In genomic region chr2:234032301-234032856, GRCh38 we compare ENCODE assay signal across 12 cellular contexts. TPM values are rescaled to one million over a fixed set of nuclear protein-coding genes. Genes with fewer than 3 reads are reported as not detected.
DNase-seq lines count a peak whose midpoint lies in the region; TF ChIP-seq lines count a peak whose summit lies in the region.
"Had no signal": no experiment of that assay in that cellular context is flagged by ENCODE, and none has a peak within 500 bp of the region (broad histone marks: within the 10 kb centered on the region; RNA-seq: fewer than 3 reads in every experiment).

No MANE protein-coding gene starts in this region.

- H3K9me3 ChIP-seq in ascending aorta, result peaks cover 0 to 4% of the 10 kb centered on the region in 2 donors

- no peaks in the 10 kb centered on the region for H3K4me1 ChIP-seq in ascending aorta
- H3K4me1 ChIP-seq: gastroesophageal sphincter, upper lobe of left lung had no signal

- no peaks in the 10 kb centered on the region for H3K27me3 ChIP-seq in ascending aorta
- H3K27me3 ChIP-seq: upper lobe of left lung had no signal

- in situ Hi-C loops in KBM-7 (cut with MboI; ENCODE audit: low pct_unique_long_range_greater_than_20kb, low sequenced_read_pairs), result no loop called here

- peak; percentile 21 for DNase-seq in activated CD8-positive, alpha-beta memory T cell treated with anti-CD3 and anti-CD28 coated beads, Interleukin-2, amount 50 U/mL, for 4 hours
- DNase-seq in activated CD8-positive, alpha-beta memory T cell treated with anti-CD3 and anti-CD28 coated beads for 24 hours, result no peak
- peak; percentile 61 for DNase-seq in RPMI7951 (ENCODE audit: low read depth)
- DNase-seq in choroid plexus epithelial cell (ENCODE audit: low read depth), result peak; percentile 64
- peak; percentile 41 for DNase-seq in skeletal muscle cell (ENCODE audit: low read depth)
- no peak for DNase-seq in foreskin melanocyte
- no peak for DNase-seq in ascending aorta (ENCODE audit: low spot score in 2 of 2)
- no peak for DNase-seq in KBM-7
- DNase-seq: stimulated activated CD4-positive, alpha-beta T cell treated with anti-CD3 and anti-CD28 coated beads, Interleukin-2, amount 100 ng/mL, for 48 hours had no signal

- H3K4me3 ChIP-seq in choroid plexus epithelial cell (ENCODE audit: low read depth, low read length) (no peak overlapping the region), skeletal muscle cell (ENCODE audit: low read depth, low read length) (no peak overlapping the region), ascending aorta (no peak overlapping the region)
- H3K4me3 ChIP-seq: gastroesophageal sphincter, upper lobe of left lung had no signal

- no peaks in the 10 kb centered on the region for H3K36me3 ChIP-seq in ascending aorta
- H3K36me3 ChIP-seq: gastroesophageal sphincter, upper lobe of left lung had no signal

- no peak overlapping the region for H3K27ac ChIP-seq in ascending aorta
- H3K27ac ChIP-seq: C4-2B, gastroesophageal sphincter, upper lobe of left lung had no signal

- no peak for TF ChIP-seq CTCF in choroid plexus epithelial cell (conservative IDR thresholded peaks at IDR 0.05; ENCODE audit: low read depth, low read length)
- no peak for TF ChIP-seq CTCF in ascending aorta (IDR thresholded peaks at IDR 0.05)

- intact Hi-C loops in ascending aorta (cut with DNase I), result no loop called here

RNA-seq across cellular contexts. Expression of gene SPP2, which starts 18.1 kb away (rescaled TPM):
- total RNA-seq in RPMI7951 (2014; rRNA removed; shearing (Covaris generic)), result not detected in 2 replicates
- total RNA-seq in ascending aorta, result not detected
- total RNA-seq: gastroesophageal sphincter, upper lobe of left lung had no signal

Comparison
In these comparisons a context has a peak if more than half of its experiments do, and no peak if none do; other contexts are left out.
1. DNase-seq: peak in activated CD8-positive, alpha-beta memory T cell treated with anti-CD3 and anti-CD28 coated beads, Interleukin-2, amount 50 U/mL, for 4 hours (single experiment), RPMI7951 (single experiment), choroid plexus epithelial cell (single experiment) and skeletal muscle cell (single experiment); none in activated CD8-positive, alpha-beta memory T cell treated with anti-CD3 and anti-CD28 coated beads for 24 hours (single experiment), foreskin melanocyte (single experiment), ascending aorta (0 of 2) and KBM-7 (single experiment).